In the genomic region with DNA sequence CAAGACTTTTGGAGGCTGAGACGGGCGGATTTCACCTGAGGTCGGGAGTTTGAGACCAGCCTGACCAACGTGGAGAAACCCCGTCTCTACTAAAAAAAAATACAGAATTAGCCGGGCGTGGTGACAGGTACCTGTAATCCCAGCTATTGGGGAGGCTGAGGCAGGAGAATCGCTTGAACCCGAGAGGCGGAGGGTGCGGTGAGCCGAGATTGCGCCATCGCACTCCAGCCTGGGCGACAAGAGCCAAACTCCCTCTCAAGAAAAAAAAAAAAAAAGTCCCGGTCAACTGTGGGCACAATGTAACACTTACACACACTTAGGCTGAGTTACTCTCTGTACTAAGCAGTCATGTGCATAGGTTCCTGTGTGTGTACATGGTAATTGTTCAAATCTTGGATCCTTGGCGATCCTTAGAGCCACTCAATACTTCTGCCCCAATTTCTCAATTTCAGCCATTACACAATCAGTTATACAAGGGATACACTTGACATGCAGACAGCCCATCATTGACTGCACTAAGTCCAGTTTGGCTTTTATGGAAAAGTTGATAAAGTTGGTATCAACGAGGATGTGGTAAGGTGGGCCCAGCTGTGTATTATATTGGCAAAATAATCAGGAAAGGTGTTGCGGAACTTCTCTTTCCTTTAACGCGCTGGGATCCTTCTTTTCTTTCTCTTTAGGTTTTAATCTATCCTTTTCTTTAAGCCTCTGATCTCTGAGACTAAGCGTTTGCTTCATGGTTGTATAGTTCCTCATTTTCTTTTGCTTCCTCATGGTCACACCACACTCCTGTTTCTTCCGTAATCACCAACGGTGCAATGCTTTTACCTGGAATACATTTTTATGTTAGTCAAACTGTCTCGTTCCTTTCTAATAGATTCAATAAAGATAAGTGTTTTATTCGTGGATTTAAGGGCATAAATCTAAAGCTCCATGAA, we compare ENCODE assay signal across 13 cellular contexts. TPM values are rescaled to one million over a fixed set of nuclear protein-coding genes. Genes with fewer than 3 reads are reported as not detected.
DNase-seq lines count a peak whose midpoint lies in the region; ATAC-seq and TF ChIP-seq lines count a peak whose summit lies in the region.
"Had no signal": no experiment of that assay in that cellular context is flagged by ENCODE, and none has a peak within 500 bp of the region (broad histone marks: within the 10 kb centered on the region; RNA-seq: fewer than 3 reads in every experiment).

No MANE protein-coding gene starts in this region.

- no peak overlapping the region for H3K4me3 Mint-ChIP-seq in activated naive CD4-positive, alpha-beta T cell treated with anti-CD3 and anti-CD28 coated beads, Interleukin-2, amount 50 U/mL, for 24 hours

- TF ChIP-seq POLR2A in upper lobe of left lung (IDR thresholded peaks at IDR 0.05): peak in 1 of 4 donors; percentile 37

- no peaks in the 10 kb centered on the region for H3K27me3 ChIP-seq in upper lobe of left lung

- peak in 2 of 4 donors; percentile 49 to 88 for TF ChIP-seq EP300 in upper lobe of left lung (IDR thresholded peaks at IDR 0.05)

- H3K9me3 ChIP-seq in upper lobe of left lung: no peaks in the 10 kb centered on the region

- H3K36me3 Mint-ChIP-seq in activated naive CD4-positive, alpha-beta T cell treated with anti-CD3 and anti-CD28 coated beads, Interleukin-2, amount 50 U/mL, for 24 hours: peaks cover 7% of the 10 kb centered on the region

- peaks cover 0 to 8% (median 1%) of the 10 kb centered on the region in 4 donors for H3K36me3 ChIP-seq in upper lobe of left lung

- H3K27ac Mint-ChIP-seq in activated naive CD4-positive, alpha-beta T cell treated with anti-CD3 and anti-CD28 coated beads, Interleukin-2, amount 50 U/mL, for 24 hours: peak overlapping the region; percentile 63

- peak overlapping the region; percentile 71 to 84 (median 76) for H3K27ac ChIP-seq in upper lobe of left lung
- H3K27ac ChIP-seq: 22Rv1 had no signal

- DNase-seq in activated naive CD4-positive, alpha-beta T cell (lab: John Stamatoyannopoulos, UW): no peak
- DNase-seq in amniotic epithelial cell (ENCODE audit: low read depth) (peak; percentile 36), kidney tubule cell (ENCODE audit: low spot score) (peak; percentile 35), upper lobe of left lung (peak; percentile 76 to 83), DMS114 treated with DMSO at 0.1 percent for 48 hours (lab: John Stamatoyannopoulos, UW; ENCODE audit: unreplicated experiment) (no peak)
- no peak for DNase-seq in activated CD4-positive, alpha-beta T cell treated with anti-CD3 and anti-CD28 coated beads, Interleukin-2, amount 50 U/mL, for 4 hours
- DNase-seq: cortex of kidney, islet precursor cell, NCI-H1436, SHP77 treated with DMSO at 0.1 percent for 48 hours had no signal

- peak overlapping the region in 1 of 4 donors; percentile 13 for H3K4me3 ChIP-seq in upper lobe of left lung

- H3K9me3 Mint-ChIP-seq in activated naive CD4-positive, alpha-beta T cell treated with anti-CD3 and anti-CD28 coated beads, Interleukin-2, amount 50 U/mL, for 24 hours: no peaks in the 10 kb centered on the region

- no peaks in the 10 kb centered on the region for H3K27me3 Mint-ChIP-seq in activated naive CD4-positive, alpha-beta T cell treated with anti-CD3 and anti-CD28 coated beads, Interleukin-2, amount 50 U/mL, for 24 hours

- TF ChIP-seq CTCF in upper lobe of left lung (IDR thresholded peaks at IDR 0.05): no peak

- H3K4me1 ChIP-seq in upper lobe of left lung: peaks cover 48 to 84% (median 66%) of the 10 kb centered on the region in 4 donors

- WGBS in upper lobe of left lung, 2 donors: 51 to 67% methylated on average over 26 of the region's 26 CpGs

- ATAC-seq in upper lobe of left lung (ENCODE audit: low FRiP score in 2 of 2) (peak; percentile 84 to 88), GM18868 (IDR thresholded peaks at IDR 0.05; ENCODE audit: unreplicated experiment) (no peak)

- peaks cover 44% of the 10 kb centered on the region for H3K4me1 Mint-ChIP-seq in activated naive CD4-positive, alpha-beta T cell treated with anti-CD3 and anti-CD28 coated beads, Interleukin-2, amount 50 U/mL, for 24 hours

RNA-seq across cellular contexts. Expression of gene SDCCAG8, which starts 11.8 kb away (rescaled TPM):
- 100 to 1,000 TPM in 2 of 6 donors, 10 to 100 TPM in 4; 52.5 to 295 (median 95.2) TPM for total RNA-seq in upper lobe of left lung

RNA-seq across cellular contexts. Expression of gene CEP170, which starts 12.5 kb away (rescaled TPM):
- 100 to 1,000 TPM in 2 of 6 donors, 10 to 100 TPM in 4; 47.6 to 160 (median 88.6) TPM for total RNA-seq in upper lobe of left lung

Comparison
In these comparisons a context has a peak if more than half of its experiments do, and no peak if none do; other contexts are left out.
1. DNase-seq: peak in amniotic epithelial cell (single experiment), kidney tubule cell (single experiment) and upper lobe of left lung (2 of 2); none in activated naive CD4-positive, alpha-beta T cell (0 of 4), activated CD4-positive, alpha-beta T cell treated with anti-CD3 and anti-CD28 coated beads, Interleukin-2, amount 50 U/mL, for 4 hours (0 of 2) and DMS114 treated with DMSO at 0.1 percent for 48 hours (single experiment).